In the genomic region with DNA sequence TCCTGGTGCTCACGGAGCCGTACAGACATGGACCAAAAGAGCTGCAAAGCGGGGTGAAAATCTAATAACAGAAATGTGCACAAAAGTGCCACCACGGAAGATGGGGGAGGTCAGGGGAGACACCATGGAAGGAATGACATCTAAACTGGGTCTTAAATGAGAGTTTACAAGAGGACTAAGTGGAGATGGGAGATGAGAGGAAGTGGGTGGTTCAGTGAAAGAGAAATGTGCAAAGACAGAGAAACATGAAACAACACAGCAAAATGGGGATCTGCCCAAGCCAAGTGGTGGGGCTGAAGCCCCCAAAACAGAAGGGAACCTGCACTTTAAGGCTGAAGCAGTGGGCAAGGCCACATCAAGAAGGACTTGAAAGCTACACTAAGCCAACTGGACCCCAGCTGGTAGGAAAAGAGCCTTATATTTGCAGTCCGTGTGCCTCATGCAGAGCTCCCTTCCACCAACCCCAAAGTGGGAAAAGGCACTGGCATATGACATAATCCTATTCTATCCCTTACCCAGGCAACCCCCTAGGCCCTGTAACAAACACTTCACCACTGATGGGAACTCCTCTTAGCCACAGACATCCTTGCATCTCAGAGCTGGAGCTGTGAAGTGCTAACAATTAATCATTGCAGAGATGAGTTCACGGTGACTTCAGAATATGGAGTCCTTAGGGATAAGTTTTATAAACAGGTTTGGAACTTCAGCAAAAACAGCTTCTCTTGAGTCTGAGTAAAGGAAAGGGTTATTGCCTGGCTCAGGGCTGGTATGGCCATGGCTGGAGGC, we compare ENCODE assay signal across 16 cellular contexts.
DNase-seq lines count a peak whose midpoint lies in the region; ATAC-seq, FAIRE-seq and TF ChIP-seq lines count a peak whose summit lies in the region.
"Had no signal": no experiment of that assay in that cellular context is flagged by ENCODE, and none has a peak within 500 bp of the region (broad histone marks: within the 10 kb centered on the region; RNA-seq: fewer than 3 reads in every experiment).

No MANE protein-coding gene starts in this region.

- 0 out of 2 replicates have a peak, but pooled peaks cover 3% of the 10 kb centered on the region for H3K9me2 ChIP-seq in GM23338 (ENCODE audit: insufficient read depth)

- H3K18ac ChIP-seq in H1 (ENCODE audit: extremely low read depth, low read length) = no peak overlapping the region

- H3K27ac Mint-ChIP-seq in CD8-positive, alpha-beta memory T cell = peak overlapping the region in 7 of 8 donors; percentile 8 to 77 (median 52)
- no peak overlapping the region for H3K27ac Mint-ChIP-seq in GM23338
- H3K27ac Mint-ChIP-seq: brain had no signal

- H2BK120ac ChIP-seq in H1 (replicated peaks; ENCODE audit: low read depth, low read length) = no peak overlapping the region

- H3K23ac ChIP-seq in H1 (ENCODE audit: insufficient read length) = no peak overlapping the region

- H3K27ac ChIP-seq in AG04450 (ENCODE audit: low read depth, low read length) (peak overlapping the region; percentile 47), RWPE2 (ENCODE audit: poor library complexity, severe bottlenecking) (peak overlapping the region; percentile 28), H1 (ENCODE audit: low read depth, low read length) (no peak overlapping the region), substantia nigra (ENCODE audit: low read depth, low read length, poor library complexity, severe bottlenecking) (no peak overlapping the region), GM23338 (ENCODE audit: low read depth) (no peak overlapping the region)
- peak overlapping the region; percentile 10 for H3K27ac ChIP-seq in CD8-positive, alpha-beta memory T cell (ENCODE audit: low read depth, low read length)
- H3K27ac ChIP-seq: KMS-11 had no signal

- TF ChIP-seq EP300 in H1 (IDR thresholded peaks at IDR 0.05; ENCODE audit: borderline replicate concordance in 1 of 2, low read depth in 2 of 2, low read length in 2 of 2) = no peak

- no peak for DNase-seq in AG04450 (ENCODE audit: low read depth, low spot score)
- no peak for DNase-seq in CD8-positive, alpha-beta memory T cell
- no peak for DNase-seq in RWPE2 (ENCODE audit: low spot score)
- no peak for DNase-seq in H1 (ENCODE audit: low read depth in 1 of 2, low spot score in 2 of 2)
- no peak for DNase-seq in substantia nigra (lab: John Stamatoyannopoulos, UW)
- no peak for DNase-seq in GM23338 (ENCODE audit: low spot score)
- no peak for DNase-seq in NK-92 (lab: John Stamatoyannopoulos, UW; ENCODE audit: unreplicated experiment)
- DNase-seq in activated CD4-positive, CD25-positive, alpha-beta regulatory T cell treated with anti-CD3 and anti-CD28 coated beads, Interleukin-2, amount 50 U/mL, for 72 hours = no peak
- DNase-seq: activated CD8-positive, alpha-beta memory T cell treated with anti-CD3 and anti-CD28 coated beads, Interleukin-2, amount 50 U/mL, for 4 hours; PC-3; stimulated activated CD4-positive, alpha-beta T cell treated with anti-CD3 and anti-CD28 coated beads, Interleukin-4, amount 100 ng/mL, for 1 hour; stomach; T-helper 9 cell had no signal

- H3K9me3 Mint-ChIP-seq in CD8-positive, alpha-beta memory T cell = no peaks in the 10 kb centered on the region
- H3K9me3 Mint-ChIP-seq in GM23338 = no peaks in the 10 kb centered on the region

- ATAC-seq in RWPE2 (ENCODE audit: low read depth) = no peak
- ATAC-seq in GM23338 = no peak

- no peak overlapping the region for H4K8ac ChIP-seq in H1 (ENCODE audit: extremely low read depth, insufficient read depth, low read length)

- H4K20me1 ChIP-seq in H1 (replicated peaks in 1 of 2; ENCODE audit: control insufficient read depth in 1 of 2, insufficient read depth in 2 of 2, low read length in 2 of 2) (no peaks in the 10 kb centered on the region), GM23338 (replicated peaks; ENCODE audit: insufficient read depth) (no peaks in the 10 kb centered on the region)

- no peaks in the 10 kb centered on the region for H3K79me1 ChIP-seq in H1 (ENCODE audit: low read depth, low read length)

- H3K14ac ChIP-seq in H1 (ENCODE audit: insufficient read length) = no peak overlapping the region

- no peaks in the 10 kb centered on the region for H3K79me2 ChIP-seq in H1 (ENCODE audit: control insufficient read depth in 1 of 2, insufficient read depth in 2 of 2, low read length in 2 of 2)
- H3K79me2 ChIP-seq in GM23338 (replicated peaks; ENCODE audit: insufficient read depth) = no peaks in the 10 kb centered on the region

- H3K4me2 ChIP-seq in H1 (ENCODE audit: insufficient read depth in 1 of 2, low read depth in 2 of 2, low read length in 2 of 2) (no peak overlapping the region), GM23338 (no peak overlapping the region)

- H3K4me3 Mint-ChIP-seq in CD8-positive, alpha-beta memory T cell = peak overlapping the region; percentile 2 to 85 (median 69)
- no peak overlapping the region for H3K4me3 Mint-ChIP-seq in GM23338
- H3K4me3 Mint-ChIP-seq: brain had no signal

- no peak overlapping the region for H2BK15ac ChIP-seq in H1 (ENCODE audit: low read length)

- no peak for TF ChIP-seq CTCF in AG04450 (IDR thresholded peaks at IDR 0.05; ENCODE audit: low read depth, low read length)
- TF ChIP-seq CTCF in RWPE2 (IDR thresholded peaks at IDR 0.05; ENCODE audit: poor library complexity, severe bottlenecking) = no peak
- TF ChIP-seq CTCF in H1 (IDR thresholded peaks at IDR 0.05; ENCODE audit: control extremely low read depth in 1 of 3, insufficient read depth in 1 of 3, low read depth in 1 of 3, low read length in 3 of 3) = no peak
- TF ChIP-seq CTCF in GM23338 (conservative IDR thresholded peaks at IDR 0.05; ENCODE audit: low read depth in 2 of 2) = no peak

- no peaks in the 10 kb centered on the region for H3K9me3 ChIP-seq in AG04450 (ENCODE audit: control insufficient read depth, insufficient read depth, low read length)
- H3K9me3 ChIP-seq in CD8-positive, alpha-beta memory T cell (ENCODE audit: low read length) = no peaks in the 10 kb centered on the region
- no peaks in the 10 kb centered on the region for H3K9me3 ChIP-seq in RWPE2 (ENCODE audit: severe bottlenecking)
- no peaks in the 10 kb centered on the region for H3K9me3 ChIP-seq in H1 (ENCODE audit: insufficient read depth in 2 of 2, low read depth in 1 of 2, low read length in 1 of 2)
- H3K9me3 ChIP-seq: stomach had no signal

- CTCF ChIA-PET in AG04450 (lab: Charles Lee) = interaction anchor here (1.8 to 2.6 kb wide), 2 partner anchors 10 to 166 kb away, joined by 6 to 7 read pairs; no protein-coding TSS in a partner anchor
- CTCF ChIA-PET in CD8-positive, alpha-beta memory T cell (lab: Charles Lee) = interaction anchor here (3.1 kb wide), 1 partner anchor 10 kb away, joined by 15 read pairs; no protein-coding TSS in a partner anchor
- CTCF ChIA-PET in H1 (lab: Charles Lee; ENCODE audit: partially characterized antibody) = interaction anchor here (0.7 to 1.8 kb wide), 4 partner anchors 31 to 108 kb away, joined by 3 to 4 read pairs (median 4); no protein-coding TSS in a partner anchor

- H3K36me3 ChIP-seq in CD8-positive, alpha-beta memory T cell (ENCODE audit: insufficient read depth, low read length) = no peaks in the 10 kb centered on the region
- no peaks in the 10 kb centered on the region for H3K36me3 ChIP-seq in RWPE2 (ENCODE audit: low read depth)
- no peaks in the 10 kb centered on the region for H3K36me3 ChIP-seq in H1 (ENCODE audit: control insufficient read depth in 2 of 4, insufficient read depth in 4 of 4, low read length in 3 of 4)
- H3K36me3 ChIP-seq in GM23338 (ENCODE audit: insufficient read depth) = no peaks in the 10 kb centered on the region
- H3K36me3 ChIP-seq: stomach had no signal

- peaks cover 0 to 1% (median 0%) of the 10 kb centered on the region in 3 donors for H3K36me3 Mint-ChIP-seq in CD8-positive, alpha-beta memory T cell
- H3K36me3 Mint-ChIP-seq in GM23338 (ENCODE audit: low read depth) = no peaks in the 10 kb centered on the region
- H3K36me3 Mint-ChIP-seq: brain had no signal

- no peak overlapping the region for H3K9ac ChIP-seq in H1 (replicated peaks in 1 of 4; ENCODE audit: extremely low read depth in 1 of 4, low read depth in 3 of 4, low read length in 3 of 4)
- H3K9ac ChIP-seq: KMS-11 had no signal

- TF ChIP-seq POLR2A in H1 (IDR thresholded peaks at IDR 0.05; ENCODE audit: control extremely low read depth in 1 of 2, low read depth in 2 of 2, low read length in 2 of 2) = no peak

- no peak overlapping the region for H4K91ac ChIP-seq in H1 (replicated peaks; ENCODE audit: insufficient read length, low read length)

- no peak for FAIRE-seq in H1 (lab: Jason Lieb, UNC)
- FAIRE-seq: islet of Langerhans had no signal

- H3K4me1 Mint-ChIP-seq in CD8-positive, alpha-beta memory T cell = peaks cover 78 to 86% (median 79%) of the 10 kb centered on the region in 3 donors
- H3K4me1 Mint-ChIP-seq in GM23338 = peaks cover 7% of the 10 kb centered on the region; the same call in 2 of the 3 replicates

- no peak overlapping the region for H3K56ac ChIP-seq in H1 (replicated peaks; ENCODE audit: insufficient read length, low read depth, low read length)

- H2BK12ac ChIP-seq in H1 (ENCODE audit: low read depth, low read length) = no peak overlapping the region

- H3K23me2 ChIP-seq in H1 (ENCODE audit: low read depth, low read length) = no peaks in the 10 kb centered on the region

- no peak overlapping the region for H2AK5ac ChIP-seq in H1 (ENCODE audit: low read depth, low read length)

- peaks cover 0 to 1% of the 10 kb centered on the region in 2 donors for H3K27me3 Mint-ChIP-seq in CD8-positive, alpha-beta memory T cell
- peaks cover 2% of the 10 kb centered on the region for H3K27me3 Mint-ChIP-seq in GM23338 (ENCODE audit: insufficient read depth, low read depth, poor library complexity)

- 90% methylated on average over 6 of the region's 6 CpGs; no CpG with 5 or more reads in 1 of the 2 experiments for WGBS in H1 (ENCODE audit: extremely low coverage in 1 of 2, insufficient coverage in 1 of 2, insufficient read length in 1 of 2, insufficient replicate concordance in 2 of 2, low coverage in 1 of 2, low lambda C conversion rate in 2 of 2, missing lambda C conversion rate in 1 of 2), 2 experiments

- H4K5ac ChIP-seq in H1 (ENCODE audit: insufficient read length, low read depth, low read length) = no peak overlapping the region

- H3K4ac ChIP-seq in H1 (replicated peaks; ENCODE audit: insufficient read length, low read depth, low read length) = peak overlapping the region; percentile 45

- H2BK20ac ChIP-seq in H1 (ENCODE audit: low read length) = no peak overlapping the region

- peaks cover 66% of the 10 kb centered on the region for H3K4me1 ChIP-seq in CD8-positive, alpha-beta memory T cell (ENCODE audit: insufficient read depth, low read length)
- H3K4me1 ChIP-seq in RWPE2 (ENCODE audit: insufficient read depth, poor library complexity, severe bottlenecking) = peaks cover 31% of the 10 kb centered on the region
- peaks cover 0 to 2% (median 0%) of the 10 kb centered on the region in 4 experiments; a peak in 1 of 7 replicates for H3K4me1 ChIP-seq in H1 (replicated peaks in 1 of 4; ENCODE audit: control insufficient read depth in 3 of 4, insufficient read depth in 4 of 4, low read length in 3 of 4)
- H3K4me1 ChIP-seq in GM23338 (ENCODE audit: insufficient read depth) = no peaks in the 10 kb centered on the region

- no peak overlapping the region for H2BK5ac ChIP-seq in H1 (ENCODE audit: low read depth, low read length)

- H3K27me3 ChIP-seq in AG04450 (ENCODE audit: control insufficient read depth, insufficient read depth, low read length) (no peaks in the 10 kb centered on the region), RWPE2 (ENCODE audit: insufficient read depth, poor library complexity, severe bottlenecking) (no peaks in the 10 kb centered on the region), H1 (replicated peaks in 1 of 4; ENCODE audit: control insufficient read depth in 3 of 4, extremely low read depth in 1 of 4, insufficient read depth in 3 of 4, low read length in 3 of 4) (no peaks in the 10 kb centered on the region), GM23338 (ENCODE audit: insufficient read depth) (no peaks in the 10 kb centered on the region)
- no peaks in the 10 kb centered on the region for H3K27me3 ChIP-seq in CD8-positive, alpha-beta memory T cell (ENCODE audit: insufficient read depth, low read length, poor library complexity, severe bottlenecking)
- H3K27me3 ChIP-seq: stomach had no signal

- POLR2A ChIA-PET in AG04450 (lab: Yijun Ruan, JAX) (no interaction called here), H1 (lab: Charles Lee; ENCODE audit: partially characterized antibody) (interaction anchor here (0.9 kb wide), 1 partner anchor 17 kb away, joined by 3 read pairs; no protein-coding TSS in a partner anchor)
- POLR2A ChIA-PET in CD8-positive, alpha-beta memory T cell (lab: Charles Lee) = no interaction called here

- H3K4me3 ChIP-seq in AG04450 (ENCODE audit: low read depth, low read length) (no peak overlapping the region), RWPE2 (ENCODE audit: severe bottlenecking) (no peak overlapping the region), H1 (ENCODE audit: extremely low read depth in 1 of 4, insufficient read depth in 2 of 4, low read depth in 3 of 4, low read length in 4 of 4) (no peak overlapping the region), GM23338 (no peak overlapping the region)
- H3K4me3 ChIP-seq in CD8-positive, alpha-beta memory T cell (ENCODE audit: low read length) = peak overlapping the region; percentile 5
- H3K4me3 ChIP-seq: stomach had no signal

- TF ChIP-seq RAD21 in H1 (IDR thresholded peaks at IDR 0.05 in 1 of 2, conservative IDR thresholded peaks at IDR 0.05 in 1 of 2; ENCODE audit: low read depth in 2 of 2, low read length in 2 of 2) = no peak

- H3F3A ChIP-seq in GM23338 (replicated peaks; ENCODE audit: low read depth) = no peaks in the 10 kb centered on the region

- H2AFZ ChIP-seq in H1 (ENCODE audit: low read length) (no peak overlapping the region), GM23338 (no peak overlapping the region)

Comparison
In these comparisons a context has a peak if more than half of its experiments do, and no peak if none do; other contexts are left out.
1. H3K27ac ChIP-seq: peak in AG04450 (single experiment), CD8-positive, alpha-beta memory T cell (single experiment) and RWPE2 (single experiment); none in H1 (single experiment), substantia nigra (single experiment) and GM23338 (single experiment).